Comparison of ENCODE assay signal across 18 cellular contexts in genomic region chr13:27132538-27132937, GRCh38. TPM values are rescaled to one million over a fixed set of nuclear protein-coding genes. Genes with fewer than 3 reads are reported as not detected.
A peak's percentile ranks its signal among the peaks of the same experiment; 100 is the strongest.
DNase-seq lines count a peak whose midpoint lies in the region; ATAC-seq and TF ChIP-seq lines count a peak whose summit lies in the region.
"Had no signal": no experiment of that assay in that cellular context is flagged by ENCODE, and none has a peak within 500 bp of the region (broad histone marks: within the 10 kb centered on the region; RNA-seq: fewer than 3 reads in every experiment).

No MANE protein-coding gene starts in this region.

- POLR2A ChIA-PET in WTC11 (lab: Charles Lee) = no interaction called here

- no peak overlapping the region for H3K27ac ChIP-seq in tibial artery
- H3K27ac ChIP-seq: left ventricle myocardium inferior, psoas muscle, upper lobe of right lung had no signal

- DNase-seq in activated naive CD4-positive, alpha-beta T cell treated with Interleukin-2 at 50 U/mL for 16 hours = peak; percentile 19
- no peak for DNase-seq in activated naive CD4-positive, alpha-beta T cell (lab: John Stamatoyannopoulos, UW)
- DNase-seq in WTC11 (ENCODE audit: low spot score) (no peak), tibial artery (no peak), foreskin fibroblast (no peak), mucosa of descending colon (no peak)
- no peak for DNase-seq in stimulated activated naive CD8-positive, alpha-beta T cell treated with anti-CD3 and anti-CD28 coated beads, Interleukin-15, Interleukin-2, amounts not matched to agents 100 U/mL and 50 U/mL, for 24 hours
- DNase-seq: cerebellar nuclear complex, foreskin melanocyte, GF-D8, GOT3, Karpas-422, left ventricle myocardium inferior, NCI-H446 treated with DMSO at 0.1 percent for 48 hours, psoas muscle, SK-N-SH, upper lobe of right lung had no signal

- intact Hi-C loops in tibial artery (cut with DNase I; ENCODE audit: low total_unique reads) (loop anchor here (5.0 kb wide), 1 partner anchor 665 kb away; no protein-coding TSS in a partner anchor), mucosa of descending colon (cut with DNase I, micrococcal nuclease) (no loop called here)

- peaks cover 84% of the 10 kb centered on the region for H3K4me1 Mint-ChIP-seq in WTC11

- peak; percentile 41 for ATAC-seq in HG02642 (IDR thresholded peaks at IDR 0.05; ENCODE audit: poor library complexity, unreplicated experiment)
- ATAC-seq in WTC11 = no peak; the same call in 1 of the 2 replicates
- peak; percentile 53 for ATAC-seq in stimulated activated naive CD8-positive, alpha-beta T cell treated with anti-CD3 and anti-CD28 coated beads, Interleukin-15, Interleukin-2, amounts not matched to agents 100 U/mL and 50 U/mL, for 24 hours
- ATAC-seq in mucosa of descending colon = no peak
- ATAC-seq: psoas muscle, upper lobe of right lung had no signal

- H3K4me3 ChIP-seq in tibial artery (no peak overlapping the region), foreskin fibroblast (ENCODE audit: low read depth in 1 of 2, low read length in 2 of 2) (no peak overlapping the region), mucosa of descending colon (no peak overlapping the region)
- H3K4me3 ChIP-seq: left ventricle myocardium inferior, psoas muscle, upper lobe of right lung had no signal

- peaks cover 0 to 4% (median 0%) of the 10 kb centered on the region in 3 donors for H3K9me3 ChIP-seq in tibial artery
- H3K9me3 ChIP-seq in mucosa of descending colon = no peaks in the 10 kb centered on the region
- H3K9me3 ChIP-seq: psoas muscle, SK-N-SH had no signal

- H3K27ac Mint-ChIP-seq in WTC11 = peak overlapping the region; percentile 93

- H3K27me3 ChIP-seq in tibial artery = no peaks in the 10 kb centered on the region
- H3K27me3 ChIP-seq: upper lobe of right lung had no signal

- no peaks in the 10 kb centered on the region; the same call in 1 of the 2 replicates for H3K27me3 Mint-ChIP-seq in WTC11 (ENCODE audit: low read depth)

- peaks cover 6% of the 10 kb centered on the region for H3K36me3 Mint-ChIP-seq in WTC11

- CTCF ChIA-PET in WTC11 (lab: Charles Lee) = interaction anchor here (1.1 to 1.8 kb wide), 2 partner anchors 20 to 230 kb away, joined by 3 to 5 read pairs; no protein-coding TSS in a partner anchor

- no peak overlapping the region; the same call in 1 of the 2 replicates for H3K4me3 Mint-ChIP-seq in WTC11

- H3K36me3 ChIP-seq in tibial artery (no peaks in the 10 kb centered on the region), mucosa of descending colon (ENCODE audit: low read depth) (no peaks in the 10 kb centered on the region)
- H3K36me3 ChIP-seq: left ventricle myocardium inferior, upper lobe of right lung had no signal

- peaks cover 6% of the 10 kb centered on the region; the same call in 1 of the 2 replicates for H3K9me3 Mint-ChIP-seq in WTC11

- H3K4me1 ChIP-seq in tibial artery = peaks cover 0 to 84% (median 6%) of the 10 kb centered on the region in 4 donors
- H3K4me1 ChIP-seq in mucosa of descending colon (ENCODE audit: low read depth) = peaks cover 3% of the 10 kb centered on the region

- TF ChIP-seq CTCF in WTC11 (IDR thresholded peaks at IDR 0.05) (no peak), tibial artery (IDR thresholded peaks at IDR 0.05) (no peak), foreskin fibroblast (IDR thresholded peaks at IDR 0.05; ENCODE audit: low read depth, low read length) (no peak), mucosa of descending colon (IDR thresholded peaks at IDR 0.05) (no peak)

TF ChIP-seq in WTC11, 78 proteins besides CTCF, POLR2A, EP300 and RAD21:
- TF ChIP-seq JAZF1 (CRISPR knock-in tag; IDR thresholded peaks at IDR 0.05) = no peak
- no peak for TF ChIP-seq ERG (CRISPR knock-in tag; IDR thresholded peaks at IDR 0.05)
- TF ChIP-seq ZNF317 (CRISPR knock-in tag; IDR thresholded peaks at IDR 0.05; ENCODE audit: borderline replicate concordance, low read depth) = no peak
- no peak for TF ChIP-seq FOXP1 (CRISPR knock-in tag; IDR thresholded peaks at IDR 0.05; ENCODE audit: borderline replicate concordance)
- no peak for TF ChIP-seq ZNF121 (CRISPR knock-in tag; IDR thresholded peaks at IDR 0.05)
- TF ChIP-seq TP53 (CRISPR knock-in tag; IDR thresholded peaks at IDR 0.05) = no peak
- TF ChIP-seq PRRX2 (CRISPR knock-in tag; IDR thresholded peaks at IDR 0.05) = no peak
- no peak for TF ChIP-seq ATF1 (CRISPR knock-in tag; IDR thresholded peaks at IDR 0.05)
- TF ChIP-seq E2F5 (CRISPR knock-in tag; IDR thresholded peaks at IDR 0.05) = no peak
- no peak for TF ChIP-seq TEAD4 (CRISPR knock-in tag; IDR thresholded peaks at IDR 0.05)
- TF ChIP-seq FOXK1 (CRISPR knock-in tag; IDR thresholded peaks at IDR 0.05) = no peak

RNA-seq across cellular contexts. Expression of gene USP12, which starts 39.1 kb away (rescaled TPM):
- total RNA-seq in WTC11 (2021) (23.1 to 26.1 TPM (median 25.1 TPM) in 3 replicates), mucosa of descending colon (10 to 100 TPM; 34.3 to 77.1 (median 45.0) TPM)

Comparison
In these comparisons a context has a peak if more than half of its experiments do, and no peak if none do; other contexts are left out.
1. ATAC-seq: peak in HG02642 (single experiment) and stimulated activated naive CD8-positive, alpha-beta T cell treated with anti-CD3 and anti-CD28 coated beads, Interleukin-15, Interleukin-2, amounts not matched to agents 100 U/mL and 50 U/mL, for 24 hours (single experiment); none in WTC11 (single experiment) and mucosa of descending colon (single experiment).